In genomic region chr4:166078956-166079355, GRCh38 we compare ENCODE assay signal across 1 cellular context.
TF ChIP-seq lines count a peak whose summit lies in the region.

No MANE protein-coding gene starts in this region.

TF ChIP-seq in HCT116, 20 proteins besides CTCF, POLR2A, EP300 and RAD21 (continued from another document):
- TF ChIP-seq, protein P1, sequence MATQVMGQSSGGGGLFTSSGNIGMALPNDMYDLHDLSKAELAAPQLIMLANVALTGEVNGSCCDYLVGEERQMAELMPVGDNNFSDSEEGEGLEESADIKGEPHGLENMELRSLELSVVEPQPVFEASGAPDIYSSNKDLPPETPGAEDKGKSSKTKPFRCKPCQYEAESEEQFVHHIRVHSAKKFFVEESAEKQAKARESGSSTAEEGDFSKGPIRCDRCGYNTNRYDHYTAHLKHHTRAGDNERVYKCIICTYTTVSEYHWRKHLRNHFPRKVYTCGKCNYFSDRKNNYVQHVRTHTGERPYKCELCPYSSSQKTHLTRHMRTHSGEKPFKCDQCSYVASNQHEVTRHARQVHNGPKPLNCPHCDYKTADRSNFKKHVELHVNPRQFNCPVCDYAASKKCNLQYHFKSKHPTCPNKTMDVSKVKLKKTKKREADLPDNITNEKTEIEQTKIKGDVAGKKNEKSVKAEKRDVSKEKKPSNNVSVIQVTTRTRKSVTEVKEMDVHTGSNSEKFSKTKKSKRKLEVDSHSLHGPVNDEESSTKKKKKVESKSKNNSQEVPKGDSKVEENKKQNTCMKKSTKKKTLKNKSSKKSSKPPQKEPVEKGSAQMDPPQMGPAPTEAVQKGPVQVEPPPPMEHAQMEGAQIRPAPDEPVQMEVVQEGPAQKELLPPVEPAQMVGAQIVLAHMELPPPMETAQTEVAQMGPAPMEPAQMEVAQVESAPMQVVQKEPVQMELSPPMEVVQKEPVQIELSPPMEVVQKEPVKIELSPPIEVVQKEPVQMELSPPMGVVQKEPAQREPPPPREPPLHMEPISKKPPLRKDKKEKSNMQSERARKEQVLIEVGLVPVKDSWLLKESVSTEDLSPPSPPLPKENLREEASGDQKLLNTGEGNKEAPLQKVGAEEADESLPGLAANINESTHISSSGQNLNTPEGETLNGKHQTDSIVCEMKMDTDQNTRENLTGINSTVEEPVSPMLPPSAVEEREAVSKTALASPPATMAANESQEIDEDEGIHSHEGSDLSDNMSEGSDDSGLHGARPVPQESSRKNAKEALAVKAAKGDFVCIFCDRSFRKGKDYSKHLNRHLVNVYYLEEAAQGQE (IDR thresholded peaks at IDR 0.05; ENCODE audit: low read depth) = peak; percentile 50
- no peak for TF ChIP-seq EZH2 (IDR thresholded peaks at IDR 0.05)
